ENCODE assay signal across 18 cellular contexts in the genomic region with DNA sequence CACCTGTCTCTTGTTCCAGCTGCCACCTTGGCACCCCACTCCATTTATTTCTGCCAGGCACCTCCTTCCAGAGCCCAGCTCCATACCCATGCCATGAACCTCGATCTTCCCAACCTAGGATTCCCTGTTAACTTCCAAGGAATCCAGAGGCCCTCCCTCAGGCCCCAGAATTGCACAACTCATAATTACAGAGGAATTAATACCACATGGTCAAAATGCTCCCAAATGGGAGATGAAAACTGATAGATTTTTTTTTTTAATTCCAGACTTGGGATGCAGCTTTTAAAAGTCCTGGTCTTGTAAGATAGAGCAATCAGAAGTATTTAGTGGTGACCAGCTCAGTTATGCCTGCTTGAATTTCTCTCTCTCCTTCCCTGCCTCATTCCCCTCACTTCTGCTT.
"Had no signal": no experiment of that assay in that cellular context is flagged by ENCODE, and none has a peak within 500 bp of the region (broad histone marks: within the 10 kb centered on the region; RNA-seq: fewer than 3 reads in every experiment).

No MANE protein-coding gene starts in this region.

- DNase-seq: activated CD4-positive, alpha-beta T cell treated with anti-CD3 and anti-CD28 coated beads, Interleukin-2, amount 50 U/mL, for 1 hour; activated CD8-positive, alpha-beta memory T cell treated with anti-CD3 and anti-CD28 coated beads, Interleukin-2, amount 50 U/mL, for 4 hours; activated effector memory CD4-positive, alpha-beta T cell treated with Interleukin-2 at 50 U/mL for 16 hours; activated naive CD4-positive, alpha-beta T cell treated with anti-CD3 and anti-CD28 coated beads, Interleukin-2, amount 50 U/mL, for 16 hours; activated T-cell treated with anti-CD3 and anti-CD28 coated beads, Interleukin-2, amount 50 U/mL, for 48 hours; effector memory CD8-positive, alpha-beta T cell; heart right ventricle; left ventricle myocardium inferior; mammary epithelial cell; stimulated activated CD4-positive, alpha-beta T cell treated with anti-CD3 and anti-CD28 coated beads, Interleukin-4, amount 100 ng/mL, for 1 hour; stimulated activated naive CD8-positive, alpha-beta T cell treated with anti-CD3 and anti-CD28 coated beads, Interleukin-15, amount 100 ng/mL, for 72 hours; T1000 had no signal

- H3K4me1 ChIP-seq: right atrium auricular region had no signal

- H3K27me3 ChIP-seq: cardiac muscle cell, heart right ventricle, right atrium auricular region, suprapubic skin, vagina had no signal

- H3K4me3 ChIP-seq: cardiac muscle cell, heart right ventricle, left ventricle myocardium inferior, right atrium auricular region, skin epidermis, suprapubic skin, vagina had no signal

- H3K9me3 ChIP-seq: heart right ventricle, left ventricle myocardium inferior, right atrium auricular region, suprapubic skin, vagina had no signal

- H3K36me3 ChIP-seq: cardiac muscle cell, heart right ventricle, left ventricle myocardium inferior, right atrium auricular region, suprapubic skin, vagina had no signal

- H3K27ac ChIP-seq: cardiac muscle cell, heart right ventricle, left ventricle myocardium inferior, right atrium auricular region, skin epidermis, suprapubic skin, vagina had no signal

- ATAC-seq: activated CD4-positive, CD25-positive, alpha-beta regulatory T cell treated with anti-CD3 and anti-CD28 coated beads, Interleukin-2, amount 50 U/mL, for 24 hours; effector memory CD8-positive, alpha-beta T cell; stimulated activated naive CD8-positive, alpha-beta T cell treated with anti-CD3 and anti-CD28 coated beads, Interleukin-15, amount 100 ng/mL, for 72 hours had no signal
